ENCODE assay signal across 2 cellular contexts in genomic region chr22:46484156-46484860, GRCh38.
TF ChIP-seq lines count a peak whose summit lies in the region.

No MANE protein-coding gene starts in this region.

TF ChIP-seq in SK-N-SH, 30 proteins besides CTCF, POLR2A, EP300 and RAD21 (continued from another document):
- no peak for TF ChIP-seq SIN3A (IDR thresholded peaks at IDR 0.05; ENCODE audit: borderline replicate concordance, low read depth, low read length)
- no peak for TF ChIP-seq TAF1 (IDR thresholded peaks at IDR 0.05; ENCODE audit: borderline replicate concordance, low read depth, low read length)
- no peak for TF ChIP-seq PBX3 (IDR thresholded peaks at IDR 0.05)
- TF ChIP-seq NFIC (IDR thresholded peaks at IDR 0.05; ENCODE audit: borderline replicate concordance) = no peak
- no peak for TF ChIP-seq FOXJ3 (CRISPR knock-in tag; IDR thresholded peaks at IDR 0.05)

TF ChIP-seq in SK-N-SH treated with all-trans-retinoic acid at 6 μM for 48 hours, 23 proteins besides CTCF, POLR2A, EP300 and RAD21 (continued from another document):
- no peak for TF ChIP-seq PATZ1 (CRISPR knock-in tag; IDR thresholded peaks at IDR 0.05; ENCODE audit: borderline replicate concordance)
- no peak for TF ChIP-seq ZFP30 (CRISPR knock-in tag; IDR thresholded peaks at IDR 0.05)
- TF ChIP-seq OSR1 (CRISPR knock-in tag; IDR thresholded peaks at IDR 0.05) = no peak
- no peak for TF ChIP-seq RARB (CRISPR knock-in tag; IDR thresholded peaks at IDR 0.05)
- TF ChIP-seq CSDC2 (CRISPR knock-in tag; IDR thresholded peaks at IDR 0.05) = no peak
- no peak for TF ChIP-seq ZFP3 (CRISPR knock-in tag; IDR thresholded peaks at IDR 0.05)
- no peak for TF ChIP-seq ISL1 (CRISPR knock-in tag; IDR thresholded peaks at IDR 0.05)
- no peak for TF ChIP-seq ZNF70 (CRISPR knock-in tag; IDR thresholded peaks at IDR 0.05)
- TF ChIP-seq BACH2 (CRISPR knock-in tag; IDR thresholded peaks at IDR 0.05; ENCODE audit: borderline replicate concordance) = no peak
- TF ChIP-seq GLIS3 (CRISPR knock-in tag; IDR thresholded peaks at IDR 0.05) = no peak
- TF ChIP-seq ESRRG (CRISPR knock-in tag; IDR thresholded peaks at IDR 0.05) = no peak
- no peak for TF ChIP-seq POU6F1 (CRISPR knock-in tag; IDR thresholded peaks at IDR 0.05; ENCODE audit: borderline replicate concordance, low read depth)
